In the genomic region with DNA sequence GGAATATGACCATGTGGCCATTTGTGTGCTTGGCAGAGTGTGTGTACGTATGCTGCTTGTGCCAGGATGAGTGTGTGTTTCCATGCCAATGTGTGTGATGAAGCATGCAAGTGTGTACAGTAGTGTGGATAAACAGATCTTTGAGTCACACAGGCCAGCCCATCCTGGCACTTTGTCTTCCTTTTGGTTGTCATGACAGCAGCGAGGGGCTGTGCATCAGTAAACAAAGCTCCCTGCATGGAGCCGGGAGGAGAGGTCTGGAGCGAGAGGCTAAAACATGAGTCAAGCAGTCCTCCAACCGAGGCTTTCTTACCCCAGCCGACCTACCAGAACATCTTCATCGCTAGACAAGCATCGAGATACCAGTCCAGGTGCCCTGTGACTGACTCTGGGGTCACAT, we compare ENCODE assay signal across 22 cellular contexts.
A peak's percentile ranks its signal among the peaks of the same experiment; 100 is the strongest.
DNase-seq lines count a peak whose midpoint lies in the region; ATAC-seq lines count a peak whose summit lies in the region.
"Had no signal": no experiment of that assay in that cellular context is flagged by ENCODE, and none has a peak within 500 bp of the region (broad histone marks: within the 10 kb centered on the region; RNA-seq: fewer than 3 reads in every experiment).

No MANE protein-coding gene starts in this region.

- ATAC-seq in GM18519 (IDR thresholded peaks at IDR 0.05; ENCODE audit: low FRiP score, unreplicated experiment) (no peak), HG02623 (IDR thresholded peaks at IDR 0.05; ENCODE audit: unreplicated experiment) (no peak)
- ATAC-seq: activated T-cell treated with anti-CD3 and anti-CD28 coated beads, Interleukin-2, amount 50 U/mL, for 4 hours; esophagus mucosa; gastrocnemius medialis; stimulated activated memory B cell treated with anti-CD40 and anti-IgM and Interleukin-4, amounts not matched to agents 10 μg/mL and 1 μg/mL and 100 μg/mL, for 72 hours had no signal

- DNase-seq in Ammon's horn (ENCODE audit: low spot score) (peak; percentile 61), M059J (ENCODE audit: low read depth) (peak; percentile 9), NCI-H748 treated with DMSO at 0.1 percent for 48 hours (lab: John Stamatoyannopoulos, UW) (peak; percentile 42), kidney glomerular epithelial cell (lab: John Stamatoyannopoulos, UW) (peak; percentile 2), pons (ENCODE audit: low spot score) (no peak), OCI-M2 (lab: John Stamatoyannopoulos, UW; ENCODE audit: unreplicated experiment) (no peak)
- DNase-seq: activated CD4-positive, alpha-beta T cell treated with anti-CD3 and anti-CD28 coated beads for 1 hour; activated CD8-positive, alpha-beta memory T cell treated with anti-CD3 and anti-CD28 coated beads for 24 hours; activated naive CD4-positive, alpha-beta T cell treated with Interleukin-2 at 50 U/mL for 16 hours; activated T-cell treated with anti-CD3 and anti-CD28 coated beads, Interleukin-2, amount 50 U/mL, for 4 hours; effector CD4-positive, alpha-beta T cell; gastrocnemius medialis; KBM-7; mammary epithelial cell; MV-4-11; naive B cell; NK-92 treated with Interleukin-12 subunit alpha and Interleukin-12 subunit beta, amount 100 ng/mL, for 24 hours; stimulated activated CD4-positive, alpha-beta T cell treated with anti-CD3 and anti-CD28 coated beads, Interleukin-1b, Interleukin-23, amount 100 ng/mL, for 48 hours had no signal

Comparison
In these comparisons a context has a peak if more than half of its experiments do, and no peak if none do; other contexts are left out.
1. DNase-seq: peak in Ammon's horn (single experiment), M059J (single experiment), NCI-H748 treated with DMSO at 0.1 percent for 48 hours (single experiment) and kidney glomerular epithelial cell (single experiment); none in pons (single experiment) and OCI-M2 (single experiment).